In the genomic region with DNA sequence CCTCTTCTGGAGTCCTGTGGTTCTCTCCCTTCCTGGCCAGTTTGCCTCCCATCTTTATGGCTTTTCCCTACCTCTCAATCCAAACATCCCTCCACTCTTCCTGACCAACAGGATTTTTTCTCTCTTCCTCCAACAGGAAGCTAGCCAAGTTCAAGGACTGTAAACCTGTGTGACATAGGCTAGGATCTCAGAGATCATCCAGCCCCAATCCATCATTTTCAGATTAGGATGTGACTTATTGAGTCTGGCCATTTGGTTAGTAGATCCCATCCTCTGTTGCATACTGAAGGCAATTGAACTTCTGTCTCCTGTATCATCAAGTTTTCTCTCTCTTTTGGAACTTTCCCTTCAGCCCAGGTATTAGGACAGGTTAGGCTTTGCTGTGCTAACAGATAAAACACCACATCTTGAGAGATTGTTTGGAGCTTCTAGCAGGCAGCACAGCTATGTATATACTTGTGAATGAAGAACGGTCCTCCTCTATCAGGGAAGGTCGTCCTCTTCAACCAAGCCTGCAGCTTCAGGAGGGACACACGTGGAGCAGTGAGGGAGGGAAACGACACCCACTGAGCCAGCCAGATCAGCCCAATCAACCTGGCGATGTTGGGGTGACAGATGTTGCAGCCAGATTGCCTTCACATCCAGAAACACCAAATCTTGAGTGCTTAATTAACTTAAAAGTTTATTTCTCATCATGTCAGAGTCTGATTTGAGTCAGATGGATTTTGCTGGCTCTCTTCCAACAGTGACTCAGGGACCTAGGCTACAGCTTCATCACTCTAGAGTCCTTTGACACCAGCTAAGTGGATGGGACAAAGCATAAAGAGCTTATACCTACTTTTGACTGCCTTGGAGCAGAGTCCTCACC, we compare ENCODE assay signal across 12 cellular contexts.
DNase-seq lines count a peak whose midpoint lies in the region; ATAC-seq and TF ChIP-seq lines count a peak whose summit lies in the region.
"Had no signal": no experiment of that assay in that cellular context is flagged by ENCODE, and none has a peak within 500 bp of the region (broad histone marks: within the 10 kb centered on the region; RNA-seq: fewer than 3 reads in every experiment).

No MANE protein-coding gene starts in this region.

- CTCF ChIA-PET in HEK293 (lab: Yijun Ruan, JAX): interaction anchor here (0.7 to 0.8 kb wide), 2 partner anchors 61 to 289 kb away, joined by 3 read pairs; no protein-coding TSS in a partner anchor

- H3K27ac ChIP-seq in HEK293 (ENCODE audit: extremely low read depth, low read depth, low read length): no peak overlapping the region; the same call in 1 of the 2 replicates

- peaks cover 31% of the 10 kb centered on the region for H3K36me3 Mint-ChIP-seq in T-helper 2 cell treated with Interferon-gamma antibody and Interleukin-4, amounts not matched to agents 5 μg/mL and 100 μg/mL, for 36 hours (ENCODE audit: low read depth)

- no peak for TF ChIP-seq CTCF in HEK293 (tag by site-specific recombination; IDR thresholded peaks at IDR 0.05)

- ATAC-seq in GM18505 (IDR thresholded peaks at IDR 0.05; ENCODE audit: unreplicated experiment): no peak
- ATAC-seq in GM18861 (IDR thresholded peaks at IDR 0.05; ENCODE audit: unreplicated experiment): no peak

- POLR2A ChIA-PET in HEK293 (lab: Yijun Ruan, JAX): interaction anchor here (1.4 kb wide), 1 partner anchor 15 kb away, joined by 3 read pairs; no protein-coding TSS in a partner anchor

- H3K4me3 ChIP-seq in HEK293 (ENCODE audit: low read depth, low read length): no peak overlapping the region

- peak; percentile 66 for DNase-seq in D341Med (ENCODE audit: low spot score)
- DNase-seq in T-helper 2 cell treated with Interferon-gamma antibody and Interleukin-4, amounts not matched to agents 5 μg/mL and 100 μg/mL, for 36 hours (ENCODE audit: low spot score): peak; percentile 20
- peak; percentile 34 for DNase-seq in glomerular visceral epithelial cell (ENCODE audit: extremely low spot score)
- no peak for DNase-seq in amniotic stem cell (lab: John Stamatoyannopoulos, UW)
- DNase-seq: HCEC 1CT, head of caudate nucleus, NCI-H1436, SHP77 treated with DMSO at 0.1 percent for 48 hours had no signal

- H3K9me3 Mint-ChIP-seq in T-helper 2 cell treated with Interferon-gamma antibody and Interleukin-4, amounts not matched to agents 5 μg/mL and 100 μg/mL, for 36 hours: no peaks in the 10 kb centered on the region
- H3K9me3 Mint-ChIP-seq: stimulated activated naive CD8-positive, alpha-beta T cell treated with anti-CD3 and anti-CD28 coated beads, Interleukin-15, Interleukin-2, amounts not matched to agents 100 ng/mL and 50 ng/mL, for 24 hours had no signal

- TF ChIP-seq POLR2A in GM18505 (IDR thresholded peaks at IDR 0.05; ENCODE audit: borderline replicate concordance, extremely low read depth, insufficient read depth, insufficient read length): no peak

- peaks cover 6% of the 10 kb centered on the region for H3K4me1 Mint-ChIP-seq in T-helper 2 cell treated with Interferon-gamma antibody and Interleukin-4, amounts not matched to agents 5 μg/mL and 100 μg/mL, for 36 hours (ENCODE audit: low read depth)

- no peak overlapping the region for H3K27ac Mint-ChIP-seq in T-helper 2 cell treated with Interferon-gamma antibody and Interleukin-4, amounts not matched to agents 5 μg/mL and 100 μg/mL, for 36 hours
- H3K27ac Mint-ChIP-seq: stimulated activated naive CD8-positive, alpha-beta T cell treated with anti-CD3 and anti-CD28 coated beads, Interleukin-15, Interleukin-2, amounts not matched to agents 100 ng/mL and 50 ng/mL, for 24 hours had no signal

- H3K4me1 ChIP-seq in HEK293 (ENCODE audit: control insufficient read depth, insufficient read depth, low read length): peaks cover 20% of the 10 kb centered on the region

- H3K36me3 ChIP-seq in HEK293 (ENCODE audit: control insufficient read depth in 2 of 2, insufficient read depth in 1 of 2, low read length in 2 of 2): no peaks in the 10 kb centered on the region

- no peaks in the 10 kb centered on the region for H3K27me3 Mint-ChIP-seq in T-helper 2 cell treated with Interferon-gamma antibody and Interleukin-4, amounts not matched to agents 5 μg/mL and 100 μg/mL, for 36 hours (ENCODE audit: low read depth)
- H3K27me3 Mint-ChIP-seq: stimulated activated naive CD8-positive, alpha-beta T cell treated with anti-CD3 and anti-CD28 coated beads, Interleukin-15, Interleukin-2, amounts not matched to agents 100 ng/mL and 50 ng/mL, for 24 hours had no signal

- H3K4me3 Mint-ChIP-seq in T-helper 2 cell treated with Interferon-gamma antibody and Interleukin-4, amounts not matched to agents 5 μg/mL and 100 μg/mL, for 36 hours: no peak overlapping the region
- H3K4me3 Mint-ChIP-seq: stimulated activated naive CD8-positive, alpha-beta T cell treated with anti-CD3 and anti-CD28 coated beads, Interleukin-15, Interleukin-2, amounts not matched to agents 100 ng/mL and 50 ng/mL, for 24 hours had no signal

- no peaks in the 10 kb centered on the region for H3K9me3 ChIP-seq in HEK293 (ENCODE audit: control insufficient read depth, insufficient read depth, low read depth, low read length)

TF ChIP-seq in HEK293, 187 proteins besides CTCF, POLR2A, EP300 and RAD21 (continues in another document):
- peak; percentile 25; the same call in 1 of the 2 replicates for TF ChIP-seq WT1 (tag by site-specific recombination; IDR thresholded peaks at IDR 0.05)
- TF ChIP-seq TRIM28 (IDR thresholded peaks at IDR 0.05; ENCODE audit: borderline replicate concordance, low read length): peak; percentile 28; the same call in 1 of the 2 replicates
- TF ChIP-seq, protein P1, sequence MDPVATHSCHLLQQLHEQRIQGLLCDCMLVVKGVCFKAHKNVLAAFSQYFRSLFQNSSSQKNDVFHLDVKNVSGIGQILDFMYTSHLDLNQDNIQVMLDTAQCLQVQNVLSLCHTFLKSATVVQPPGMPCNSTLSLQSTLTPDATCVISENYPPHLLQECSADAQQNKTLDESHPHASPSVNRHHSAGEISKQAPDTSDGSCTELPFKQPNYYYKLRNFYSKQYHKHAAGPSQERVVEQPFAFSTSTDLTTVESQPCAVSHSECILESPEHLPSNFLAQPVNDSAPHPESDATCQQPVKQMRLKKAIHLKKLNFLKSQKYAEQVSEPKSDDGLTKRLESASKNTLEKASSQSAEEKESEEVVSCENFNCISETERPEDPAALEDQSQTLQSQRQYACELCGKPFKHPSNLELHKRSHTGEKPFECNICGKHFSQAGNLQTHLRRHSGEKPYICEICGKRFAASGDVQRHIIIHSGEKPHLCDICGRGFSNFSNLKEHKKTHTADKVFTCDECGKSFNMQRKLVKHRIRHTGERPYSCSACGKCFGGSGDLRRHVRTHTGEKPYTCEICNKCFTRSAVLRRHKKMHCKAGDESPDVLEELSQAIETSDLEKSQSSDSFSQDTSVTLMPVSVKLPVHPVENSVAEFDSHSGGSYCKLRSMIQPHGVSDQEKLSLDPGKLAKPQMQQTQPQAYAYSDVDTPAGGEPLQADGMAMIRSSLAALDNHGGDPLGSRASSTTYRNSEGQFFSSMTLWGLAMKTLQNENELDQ (tag by site-specific recombination; IDR thresholded peaks at IDR 0.05; ENCODE audit: low read depth): no peak
- TF ChIP-seq ZNF366 (tag by site-specific recombination; conservative IDR thresholded peaks at IDR 0.05): peak; percentile 38
- TF ChIP-seq, protein P2, sequence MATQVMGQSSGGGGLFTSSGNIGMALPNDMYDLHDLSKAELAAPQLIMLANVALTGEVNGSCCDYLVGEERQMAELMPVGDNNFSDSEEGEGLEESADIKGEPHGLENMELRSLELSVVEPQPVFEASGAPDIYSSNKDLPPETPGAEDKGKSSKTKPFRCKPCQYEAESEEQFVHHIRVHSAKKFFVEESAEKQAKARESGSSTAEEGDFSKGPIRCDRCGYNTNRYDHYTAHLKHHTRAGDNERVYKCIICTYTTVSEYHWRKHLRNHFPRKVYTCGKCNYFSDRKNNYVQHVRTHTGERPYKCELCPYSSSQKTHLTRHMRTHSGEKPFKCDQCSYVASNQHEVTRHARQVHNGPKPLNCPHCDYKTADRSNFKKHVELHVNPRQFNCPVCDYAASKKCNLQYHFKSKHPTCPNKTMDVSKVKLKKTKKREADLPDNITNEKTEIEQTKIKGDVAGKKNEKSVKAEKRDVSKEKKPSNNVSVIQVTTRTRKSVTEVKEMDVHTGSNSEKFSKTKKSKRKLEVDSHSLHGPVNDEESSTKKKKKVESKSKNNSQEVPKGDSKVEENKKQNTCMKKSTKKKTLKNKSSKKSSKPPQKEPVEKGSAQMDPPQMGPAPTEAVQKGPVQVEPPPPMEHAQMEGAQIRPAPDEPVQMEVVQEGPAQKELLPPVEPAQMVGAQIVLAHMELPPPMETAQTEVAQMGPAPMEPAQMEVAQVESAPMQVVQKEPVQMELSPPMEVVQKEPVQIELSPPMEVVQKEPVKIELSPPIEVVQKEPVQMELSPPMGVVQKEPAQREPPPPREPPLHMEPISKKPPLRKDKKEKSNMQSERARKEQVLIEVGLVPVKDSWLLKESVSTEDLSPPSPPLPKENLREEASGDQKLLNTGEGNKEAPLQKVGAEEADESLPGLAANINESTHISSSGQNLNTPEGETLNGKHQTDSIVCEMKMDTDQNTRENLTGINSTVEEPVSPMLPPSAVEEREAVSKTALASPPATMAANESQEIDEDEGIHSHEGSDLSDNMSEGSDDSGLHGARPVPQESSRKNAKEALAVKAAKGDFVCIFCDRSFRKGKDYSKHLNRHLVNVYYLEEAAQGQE (tag by site-specific recombination; IDR thresholded peaks at IDR 0.05): no peak
- TF ChIP-seq ZNF416 (tag by site-specific recombination; IDR thresholded peaks at IDR 0.05): no peak
- peak; percentile 42 for TF ChIP-seq IKZF3 (tag by site-specific recombination; IDR thresholded peaks at IDR 0.05)
- TF ChIP-seq ZEB2 (tag by site-specific recombination; IDR thresholded peaks at IDR 0.05): peak; percentile 39; the same call in 1 of the 2 replicates
- TF ChIP-seq ZBTB17 (tag by site-specific recombination; IDR thresholded peaks at IDR 0.05): peak; percentile 98
- TF ChIP-seq, protein P3, sequence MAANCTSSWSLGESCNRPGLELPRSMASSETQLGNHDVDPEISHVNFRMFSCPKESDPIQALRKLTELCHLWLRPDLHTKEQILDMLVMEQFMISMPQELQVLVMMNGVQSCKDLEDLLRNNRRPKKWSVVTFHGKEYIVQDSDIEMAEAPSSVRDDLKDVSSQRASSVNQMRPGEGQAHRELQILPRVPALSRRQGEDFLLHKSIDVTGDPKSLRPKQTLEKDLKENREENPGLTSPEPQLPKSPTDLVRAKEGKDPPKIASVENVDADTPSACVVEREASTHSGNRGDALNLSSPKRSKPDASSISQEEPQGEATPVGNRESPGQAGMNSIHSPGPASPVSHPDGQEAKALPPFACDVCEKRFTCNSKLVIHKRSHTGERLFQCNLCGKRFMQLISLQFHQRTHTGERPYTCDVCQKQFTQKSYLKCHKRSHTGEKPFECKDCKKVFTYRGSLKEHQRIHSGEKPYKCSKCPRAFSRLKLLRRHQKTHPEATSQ (tag by site-specific recombination; IDR thresholded peaks at IDR 0.05): no peak
